ENCODE assay signal across 8 cellular contexts in genomic region chr11:62804310-62805043, GRCh38. TPM values are rescaled to one million over a fixed set of nuclear protein-coding genes. Genes with fewer than 3 reads are reported as not detected.
DNase-seq lines count a peak whose midpoint lies in the region; TF ChIP-seq lines count a peak whose summit lies in the region.

No MANE protein-coding gene starts in this region.

- H3K36me3 ChIP-seq in muscle layer of colon (ENCODE audit: insufficient read depth, low read length) = peaks cover 42% of the 10 kb centered on the region

- H3K4me3 ChIP-seq in AG10803 (ENCODE audit: low read length) = peak overlapping the region; percentile 74
- peak overlapping the region; percentile 66 to 99 (median 90) for H3K4me3 ChIP-seq in dorsolateral prefrontal cortex
- peak overlapping the region; percentile 84 to 93 for H3K4me3 ChIP-seq in muscle layer of colon (ENCODE audit: low read depth in 1 of 2, low read length in 2 of 2)

- no peaks in the 10 kb centered on the region for H3K9me3 ChIP-seq in muscle layer of colon (ENCODE audit: low read length)

- H3K27me3 ChIP-seq in dorsolateral prefrontal cortex (no peaks in the 10 kb centered on the region), muscle layer of colon (ENCODE audit: control insufficient read depth in 1 of 2, insufficient read depth in 2 of 2, low read length in 2 of 2) (no peaks in the 10 kb centered on the region)

- intact Hi-C loops in dorsolateral prefrontal cortex (cut with DNase I) = no loop called here

- peak overlapping the region in 56 of 59 donors; percentile 3 to 97 (median 87) for H3K27ac ChIP-seq in dorsolateral prefrontal cortex
- peak overlapping the region; percentile 87 for H3K27ac ChIP-seq in muscle layer of colon (ENCODE audit: low read depth, low read length)

- TF ChIP-seq CTCF in AG10803 (conservative IDR thresholded peaks at IDR 0.05; ENCODE audit: low read length) = no peak
- TF ChIP-seq CTCF in GM20000 (IDR thresholded peaks at IDR 0.05; ENCODE audit: extremely low read depth, missing control alignments) = no peak
- TF ChIP-seq CTCF in dorsolateral prefrontal cortex (IDR thresholded peaks at IDR 0.05 in 54 of 56, conservative IDR thresholded peaks at IDR 0.05 in 2 of 56; ENCODE audit: low read depth in 1 of 56, partially characterized antibody in 56 of 56) = no peak

- H3K9ac ChIP-seq in muscle layer of colon (ENCODE audit: low read length) = peak overlapping the region; percentile 79

- peaks cover 18% of the 10 kb centered on the region for H3K4me1 ChIP-seq in muscle layer of colon (ENCODE audit: insufficient read depth, low read length)

- DNase-seq in AG10803 (ENCODE audit: low read depth) = peak; percentile 45
- peak; percentile 40 for DNase-seq in GM20000 (ENCODE audit: low spot score)
- peak; percentile 52 for DNase-seq in OCI-M1 (lab: John Stamatoyannopoulos, UW)
- DNase-seq in dorsolateral prefrontal cortex = no peak
- no peak for DNase-seq in NCI-H2227 treated with DMSO at 0.1 percent for 48 hours (lab: John Stamatoyannopoulos, UW)
- no peak for DNase-seq in iPS-NIHi7 (ENCODE audit: extremely low spot score)
- DNase-seq in activated CD4-positive, alpha-beta T cell treated with anti-CD3 and anti-CD28 coated beads for 4 hours = no peak

RNA-seq across cellular contexts. Expression of gene NXF1, which starts 0.8 kb away (rescaled TPM):
- 100 to 1,000 TPM in 2 of 120 experiments, 10 to 100 TPM in 118; 45.9 to 110 (median 66.3) TPM for total RNA-seq in dorsolateral prefrontal cortex

RNA-seq across cellular contexts. Expression of gene TMEM223, which starts 12.7 kb away (rescaled TPM):
- 10 to 100 TPM; 10.1 to 27.1 (median 19.7) TPM for total RNA-seq in dorsolateral prefrontal cortex

RNA-seq across cellular contexts. Expression of gene TMEM179B, which starts 17.3 kb away (rescaled TPM):
- total RNA-seq in dorsolateral prefrontal cortex = 10 to 100 TPM; 12.2 to 34.2 (median 19.6) TPM

RNA-seq across cellular contexts. Expression of gene STX5, which starts 27.4 kb away (rescaled TPM):
- total RNA-seq in dorsolateral prefrontal cortex = 10 to 100 TPM; 32.4 to 53.5 (median 41.9) TPM

RNA-seq across cellular contexts. Expression of gene TEX54, which starts 28.2 kb away (rescaled TPM):
- total RNA-seq in dorsolateral prefrontal cortex = 1 to 10 TPM in 1 of 120 experiments, not detected in 119; 2.6 TPM

Comparison
In these comparisons a context has a peak if more than half of its experiments do, and no peak if none do; other contexts are left out.
1. DNase-seq: peak in AG10803 (single experiment), GM20000 (single experiment) and OCI-M1 (single experiment); none in dorsolateral prefrontal cortex (0 of 10), NCI-H2227 treated with DMSO at 0.1 percent for 48 hours (single experiment), iPS-NIHi7 (single experiment) and activated CD4-positive, alpha-beta T cell treated with anti-CD3 and anti-CD28 coated beads for 4 hours (0 of 2).
2. Peak in every context shown above with its lines, with median percentiles within 50 percentile points of each other: H3K4me3 ChIP-seq.